In genomic region chr15:80890341-80890972, GRCh38 we compare ENCODE assay signal across 17 cellular contexts.
DNase-seq lines count a peak whose midpoint lies in the region; ATAC-seq and TF ChIP-seq lines count a peak whose summit lies in the region.
"Had no signal": no experiment of that assay in that cellular context is flagged by ENCODE, and none has a peak within 500 bp of the region (broad histone marks: within the 10 kb centered on the region; RNA-seq: fewer than 3 reads in every experiment).

No MANE protein-coding gene starts in this region.

- H3K27ac ChIP-seq in right cardiac atrium (ENCODE audit: low read length) (no peak overlapping the region), dorsolateral prefrontal cortex (no peak overlapping the region)
- H3K27ac ChIP-seq: ascending aorta had no signal

- peaks cover 14% of the 10 kb centered on the region for H3K4me1 Mint-ChIP-seq in Calu3 (ENCODE audit: low read depth, unreplicated experiment)
- H3K4me1 Mint-ChIP-seq: stimulated activated effector memory CD8-positive, alpha-beta T cell treated with anti-CD3 and anti-CD28 coated beads, Interleukin-12 subunit alpha, Interleukin-12 subunit beta, amount 100 ng/mL, for 72 hours had no signal

- TF ChIP-seq CTCF in dorsolateral prefrontal cortex (IDR thresholded peaks at IDR 0.05 in 54 of 56, conservative IDR thresholded peaks at IDR 0.05 in 2 of 56; ENCODE audit: low read depth in 1 of 56, partially characterized antibody in 56 of 56) (no peak), Calu3 (IDR thresholded peaks at IDR 0.05; ENCODE audit: unreplicated experiment) (no peak)

- peak; percentile 41 to 80 for ATAC-seq in right cardiac atrium
- no peak for ATAC-seq in Right ventricle myocardium superior (ENCODE audit: poor library complexity)
- ATAC-seq in GM21423 (IDR thresholded peaks at IDR 0.05; ENCODE audit: unreplicated experiment): no peak
- no peak for ATAC-seq in GM21381 (IDR thresholded peaks at IDR 0.05; ENCODE audit: unreplicated experiment)
- ATAC-seq: left colon; stimulated activated effector memory CD8-positive, alpha-beta T cell treated with anti-CD3 and anti-CD28 coated beads, Interleukin-12 subunit alpha, Interleukin-12 subunit beta, amount 100 ng/mL, for 72 hours; T-cell had no signal

- H3K27me3 ChIP-seq in right cardiac atrium (ENCODE audit: control insufficient read depth, insufficient read depth): no peaks in the 10 kb centered on the region
- H3K27me3 ChIP-seq in dorsolateral prefrontal cortex: no peaks in the 10 kb centered on the region
- H3K27me3 ChIP-seq: ascending aorta had no signal

- H3K27ac Mint-ChIP-seq in Calu3 (ENCODE audit: unreplicated experiment): no peak overlapping the region
- H3K27ac Mint-ChIP-seq: CD4-positive, CD25-positive, alpha-beta regulatory T cell; mesothelial cell of epicardium; stimulated activated effector memory CD8-positive, alpha-beta T cell treated with anti-CD3 and anti-CD28 coated beads, Interleukin-12 subunit alpha, Interleukin-12 subunit beta, amount 100 ng/mL, for 72 hours; T-cell had no signal

- no TSS peak for BruUV-seq in Calu3 (replicated peaks; lab: Mats Ljungman, UMichigan)

- H3K4me3 Mint-ChIP-seq in Calu3 (ENCODE audit: low read depth, unreplicated experiment): no peak overlapping the region
- H3K4me3 Mint-ChIP-seq: CD4-positive, CD25-positive, alpha-beta regulatory T cell; mesothelial cell of epicardium; stimulated activated effector memory CD8-positive, alpha-beta T cell treated with anti-CD3 and anti-CD28 coated beads, Interleukin-12 subunit alpha, Interleukin-12 subunit beta, amount 100 ng/mL, for 72 hours; T-cell had no signal

- H3K27me3 Mint-ChIP-seq in Calu3 (ENCODE audit: unreplicated experiment): no peaks in the 10 kb centered on the region
- H3K27me3 Mint-ChIP-seq: CD4-positive, CD25-positive, alpha-beta regulatory T cell had no signal

- peak in 1 of 3 donors; percentile 41 for DNase-seq in right cardiac atrium
- DNase-seq in Right ventricle myocardium superior: no peak
- DNase-seq in SKM-1 (lab: John Stamatoyannopoulos, UW; ENCODE audit: unreplicated experiment): peak; percentile 5
- DNase-seq in hepatic stellate cell (ENCODE audit: low spot score): peak; percentile 47
- DNase-seq in dorsolateral prefrontal cortex: no peak
- DNase-seq in Calu3: no peak
- DNase-seq: activated naive CD4-positive, alpha-beta T cell; CD4-positive, CD25-positive, alpha-beta regulatory T cell; left colon; NCI-H1105 treated with DMSO at 0.1 percent for 48 hours; NCI-H526; T-cell had no signal

- WGBS in right cardiac atrium: 78% methylated on average over 8 of the region's 8 CpGs

- intact Hi-C loops in right cardiac atrium (cut with DNase I) (no loop called here), Right ventricle myocardium superior (cut with DNase I) (no loop called here), dorsolateral prefrontal cortex (cut with DNase I) (no loop called here), Calu3 (cut with micrococcal nuclease; ENCODE audit: unreplicated experiment) (no loop called here)

- H3K4me3 ChIP-seq in right cardiac atrium (ENCODE audit: low read length) (no peak overlapping the region), dorsolateral prefrontal cortex (no peak overlapping the region)
- H3K4me3 ChIP-seq: ascending aorta had no signal

- CTCF ChIA-PET in Calu3 (lab: Charles Lee): interaction anchor here (0.7 kb wide), 2 partner anchors 47 to 104 kb away, joined by 3 read pairs; no protein-coding TSS in a partner anchor

- H3K9me3 ChIP-seq in right cardiac atrium (ENCODE audit: control insufficient read depth, low read length): no peaks in the 10 kb centered on the region
- H3K9me3 ChIP-seq: ascending aorta had no signal

- no peaks in the 10 kb centered on the region for H3K4me1 ChIP-seq in right cardiac atrium (ENCODE audit: control insufficient read depth, insufficient read depth, low read length)
- H3K4me1 ChIP-seq: ascending aorta had no signal

- H3K36me3 Mint-ChIP-seq in Calu3 (ENCODE audit: insufficient read depth, unreplicated experiment): no peaks in the 10 kb centered on the region
- H3K36me3 Mint-ChIP-seq: stimulated activated effector memory CD8-positive, alpha-beta T cell treated with anti-CD3 and anti-CD28 coated beads, Interleukin-12 subunit alpha, Interleukin-12 subunit beta, amount 100 ng/mL, for 72 hours had no signal

- no peaks in the 10 kb centered on the region for H3K9me3 Mint-ChIP-seq in Calu3 (ENCODE audit: low read depth, unreplicated experiment)
- H3K9me3 Mint-ChIP-seq: stimulated activated effector memory CD8-positive, alpha-beta T cell treated with anti-CD3 and anti-CD28 coated beads, Interleukin-12 subunit alpha, Interleukin-12 subunit beta, amount 100 ng/mL, for 72 hours; T-cell had no signal

Comparison
In these comparisons a context has a peak if more than half of its experiments do, and no peak if none do; other contexts are left out.
1. ATAC-seq: peak in right cardiac atrium (2 of 2); none in Right ventricle myocardium superior (single experiment), GM21423 (single experiment) and GM21381 (single experiment).
2. DNase-seq: peak in SKM-1 (single experiment) and hepatic stellate cell (single experiment); none in Right ventricle myocardium superior (single experiment), dorsolateral prefrontal cortex (0 of 10) and Calu3 (single experiment).